In genomic region chr10:112166800-112167199, GRCh38 we compare ENCODE assay signal across 27 cellular contexts.
"Had no signal": no experiment of that assay in that cellular context is flagged by ENCODE, and none has a peak within 500 bp of the region (broad histone marks: within the 10 kb centered on the region; RNA-seq: fewer than 3 reads in every experiment).

No MANE protein-coding gene starts in this region.

- H2AFZ ChIP-seq: neural progenitor cell, parathyroid adenoma had no signal

- H3K9ac ChIP-seq: neural progenitor cell, parathyroid adenoma had no signal

- H3K9me3 ChIP-seq: ovary, psoas muscle, spleen, thoracic aorta, thyroid gland, transverse colon, upper lobe of right lung, uterus had no signal

- H3K4me1 ChIP-seq: neural progenitor cell, psoas muscle, spleen, thyroid gland, transverse colon, upper lobe of right lung, uterus had no signal

- H3K4me3 ChIP-seq: neural progenitor cell, ovary, psoas muscle, skin epidermis, smooth muscle cell, spleen, thoracic aorta, thyroid gland, transverse colon, upper lobe of right lung, uterus had no signal

- H3K27me3 ChIP-seq: neural progenitor cell, ovary, spleen, thyroid gland, transverse colon, upper lobe of right lung, uterus had no signal

- ATAC-seq: naive thymus-derived CD4-positive, alpha-beta T cell; natural killer cell; psoas muscle; right cardiac atrium; sciatic nerve; stimulated activated memory B cell treated with anti-CD40 and anti-IgM and Interleukin-4, amounts not matched to agents 10 μg/mL and 1 μg/mL and 100 μg/mL, for 72 hours; stimulated activated naive CD8-positive, alpha-beta T cell treated with anti-CD3 and anti-CD28 coated beads, Interleukin-15, amount 100 ng/mL, for 72 hours; stimulated activated naive CD8-positive, alpha-beta T cell treated with anti-CD3 and anti-CD28 coated beads, Interleukin-15, Interleukin-2, amounts not matched to agents 100 U/mL and 50 U/mL, for 24 hours; upper lobe of right lung had no signal

- H3K27ac ChIP-seq: neural progenitor cell, ovary, parathyroid adenoma, psoas muscle, skin epidermis, spleen, thoracic aorta, thyroid gland, transverse colon, upper lobe of right lung, uterus had no signal

- H3K79me2 ChIP-seq: parathyroid adenoma had no signal

- H3K4me2 ChIP-seq: neural progenitor cell, smooth muscle cell had no signal

- DNase-seq: naive thymus-derived CD4-positive, alpha-beta T cell; natural killer cell; occipital lobe; ovary; posterior cingulate gyrus; psoas muscle; right cardiac atrium; spleen; stimulated activated CD4-positive, alpha-beta T cell treated with anti-CD3 and anti-CD28 coated beads, Interleukin-12 subunit alpha, Interleukin-12 subunit beta, amount 100 ng/mL, for 4 hours; stimulated activated CD4-positive, alpha-beta T cell treated with anti-CD3 and anti-CD28 coated beads, Interleukin-1b, Interleukin-23, amount 100 ng/mL, for 48 hours; stimulated activated CD4-positive, alpha-beta T cell treated with anti-CD3 and anti-CD28 coated beads, Interleukin-4, amount 100 ng/mL, for 1 hour; stimulated activated CD4-positive, alpha-beta T cell treated with anti-CD3 and anti-CD28 coated beads, Interleukin-4, amount 100 ng/mL, for 4 hours; stimulated activated CD8-positive, alpha-beta memory T cell treated with anti-CD3 and anti-CD28 coated beads, Interleukin-4, amount 100 ng/mL, for 48 hours; stimulated activated naive CD4-positive, alpha-beta T cell; stimulated activated naive CD8-positive, alpha-beta T cell treated with anti-CD3 and anti-CD28 coated beads, Interleukin-15, amount 100 ng/mL, for 72 hours; stimulated activated naive CD8-positive, alpha-beta T cell treated with anti-CD3 and anti-CD28 coated beads, Interleukin-15, Interleukin-2, amounts not matched to agents 100 U/mL and 50 U/mL, for 24 hours; thyroid gland; transverse colon; upper lobe of right lung; uterus had no signal

- H3K36me3 ChIP-seq: ovary, uterus had no signal
